In the genomic region with DNA sequence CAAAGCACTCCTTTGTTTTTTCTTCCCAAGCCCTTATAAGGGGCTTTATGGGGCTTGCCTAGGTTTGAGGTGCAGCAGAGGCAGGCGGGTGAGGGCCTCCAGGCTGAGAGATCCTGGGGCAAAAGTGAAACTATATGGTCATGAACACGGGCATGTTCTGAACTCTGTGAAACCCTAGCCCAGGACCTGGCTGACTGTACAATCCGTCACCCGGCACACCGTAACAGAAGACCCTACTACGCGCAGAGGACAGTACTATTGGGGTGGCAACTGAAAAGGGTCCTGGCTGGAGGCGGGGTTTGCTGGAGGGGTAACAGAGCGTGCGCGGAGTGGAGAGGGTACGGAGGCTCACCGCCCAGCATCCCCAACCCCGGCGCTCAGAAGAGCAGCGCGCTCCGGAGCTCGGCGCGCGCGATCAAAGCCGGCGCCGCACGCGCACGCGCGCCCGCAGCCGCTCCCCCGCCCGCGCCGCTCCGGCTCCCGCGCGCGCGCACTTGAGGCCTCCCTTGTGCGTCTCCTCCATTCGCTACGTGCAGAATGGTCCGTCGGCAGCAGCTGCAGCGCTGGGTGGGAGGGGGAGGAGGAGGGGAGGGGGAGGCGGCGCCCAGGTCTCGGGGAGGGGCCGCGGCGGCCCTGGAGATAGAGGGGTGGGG, we compare ENCODE assay signal across 8 cellular contexts. TPM values are rescaled to one million over a fixed set of nuclear protein-coding genes. Genes with fewer than 3 reads are reported as not detected.
DNase-seq lines count a peak whose midpoint lies in the region; ATAC-seq and TF ChIP-seq lines count a peak whose summit lies in the region.

No MANE protein-coding gene starts in this region.

- H3K27me3 ChIP-seq in IMR-90 (ENCODE audit: control insufficient read depth, insufficient read depth, low read length) (no peaks in the 10 kb centered on the region), fibroblast of lung (ENCODE audit: control insufficient read depth, insufficient read depth, low read length) (no peaks in the 10 kb centered on the region), neural progenitor cell (peaks cover 21% of the 10 kb centered on the region)

- peak; percentile 45 for ATAC-seq in GM21423 (IDR thresholded peaks at IDR 0.05; ENCODE audit: unreplicated experiment)
- peak; percentile 79 for ATAC-seq in IMR-90 (ENCODE audit: low read depth)

- H3K4me3 ChIP-seq in IMR-90 (ENCODE audit: insufficient read depth, low read depth, low read length) (peak overlapping the region; percentile 35; the same call in 1 of the 2 replicates), fibroblast of lung (replicated peaks in 1 of 4; ENCODE audit: control extremely low read depth in 1 of 4, insufficient read depth in 1 of 4, low read depth in 3 of 4, low read length in 4 of 4) (peak overlapping the region; percentile 28 to 57 (median 44)), neural progenitor cell (peak overlapping the region; percentile 31)

- H3K9ac ChIP-seq in IMR-90 (ENCODE audit: low read depth, low read length) (peak overlapping the region; percentile 93), fibroblast of lung (ENCODE audit: insufficient read depth, low read length) (peak overlapping the region; percentile 68), neural progenitor cell (no peak overlapping the region)

- peak overlapping the region; percentile 99 for H2BK20ac ChIP-seq in IMR-90 (ENCODE audit: low read depth, low read length)

- H3K18ac ChIP-seq in IMR-90 (ENCODE audit: low read depth, low read length) = peak overlapping the region; percentile 95

- peaks cover 28% of the 10 kb centered on the region for H3K4me1 Mint-ChIP-seq in CD14-positive monocyte
- peaks cover 57% of the 10 kb centered on the region for H3K4me1 Mint-ChIP-seq in neural progenitor cell

- peak overlapping the region; percentile 95 for H3K4me2 ChIP-seq in IMR-90 (ENCODE audit: low read depth, low read length)
- peak overlapping the region; percentile 75 for H3K4me2 ChIP-seq in fibroblast of lung (ENCODE audit: extremely low read depth, insufficient read depth, low read length)
- peak overlapping the region; percentile 72 for H3K4me2 ChIP-seq in neural progenitor cell

- peak overlapping the region; percentile 100 for H2AK9ac ChIP-seq in IMR-90 (replicated peaks; ENCODE audit: low read depth, low read length, poor library complexity)

- H3K27ac Mint-ChIP-seq in CD14-positive monocyte = peak overlapping the region; percentile 79 to 98 (median 89)
- H3K27ac Mint-ChIP-seq in neural progenitor cell = peak overlapping the region; percentile 97

- H4K20me1 ChIP-seq in IMR-90 (ENCODE audit: insufficient read depth, low read length) = no peaks in the 10 kb centered on the region
- no peaks in the 10 kb centered on the region for H4K20me1 ChIP-seq in fibroblast of lung (ENCODE audit: control insufficient read depth, extremely low read depth, insufficient read depth, low read length)
- no peaks in the 10 kb centered on the region for H4K20me1 ChIP-seq in neural progenitor cell (ENCODE audit: low read depth)

- in situ Hi-C loops in IMR-90 (cut with MboI; ENCODE audit: low sequenced_read_pairs) = loop anchor here (5.0 to 10.0 kb wide), 2 partner anchors 301 to 468 kb away; a partner anchor contains a TSS

- peaks cover 0 to 15% of the 10 kb centered on the region in 2 experiments; a peak in 3 of 4 replicates for H3K79me1 ChIP-seq in IMR-90 (ENCODE audit: low read depth in 1 of 2, low read length in 2 of 2)

- peak overlapping the region; percentile 100; the same call in 2 of the 3 replicates for H2BK15ac ChIP-seq in IMR-90 (ENCODE audit: low read depth, low read length)

- no peaks in the 10 kb centered on the region for H3K79me2 ChIP-seq in fibroblast of lung (ENCODE audit: control insufficient read depth, insufficient read depth, low read length)
- no peaks in the 10 kb centered on the region for H3K79me2 ChIP-seq in neural progenitor cell (ENCODE audit: low read depth)

- H3K36me3 Mint-ChIP-seq in CD14-positive monocyte (peaks cover 0 to 11% of the 10 kb centered on the region in 2 donors), neural progenitor cell (peaks cover 2% of the 10 kb centered on the region)

- dilution Hi-C loops in IMR-90 (cut with HindIII; ENCODE audit: low sequenced_read_pairs, unreplicated experiment) = no loop called here

- H3K14ac ChIP-seq in IMR-90 (replicated peaks; ENCODE audit: low read depth, low read length) = peak overlapping the region; percentile 99

- intact Hi-C loops in CD14-positive monocyte (cut with micrococcal nuclease) = loop anchor here (2.0 to 5.0 kb wide), 3 partner anchors 14 to 61 kb away; no protein-coding TSS in a partner anchor
- intact Hi-C loops in IMR-90 (cut with micrococcal nuclease) = loop anchor here (5.0 kb wide), 2 partner anchors 81 to 141 kb away; no protein-coding TSS in a partner anchor

- H3K27me3 Mint-ChIP-seq in CD14-positive monocyte (ENCODE audit: low read depth in 3 of 3) (peaks cover 45 to 74% (median 64%) of the 10 kb centered on the region in 3 donors), neural progenitor cell (ENCODE audit: insufficient read depth, low read depth) (peaks cover 3% of the 10 kb centered on the region)

- H3K9me3 Mint-ChIP-seq in CD14-positive monocyte (peaks cover 0 to 7% (median 0%) of the 10 kb centered on the region in 7 donors), neural progenitor cell (no peaks in the 10 kb centered on the region)

- DNase-seq in CD14-positive monocyte (ENCODE audit: low spot score) = peak; percentile 78
- DNase-seq in IMR-90 = peak; percentile 88
- peak; percentile 62 for DNase-seq in activated T-cell treated with anti-CD3 and anti-CD28 coated beads for 1 hour (ENCODE audit: low read depth)
- DNase-seq in fibroblast of lung (ENCODE audit: low read depth in 2 of 2) = peak; percentile 75 to 82
- DNase-seq in neural progenitor cell (ENCODE audit: low spot score) = peak; percentile 97
- DNase-seq in superior temporal gyrus (ENCODE audit: extremely low spot score) = peak; percentile 73
- no peak for DNase-seq in NCI-H1105 treated with DMSO at 0.1 percent for 48 hours (lab: John Stamatoyannopoulos, UW)

- peaks cover 54% of the 10 kb centered on the region for H3F3A ChIP-seq in neural progenitor cell (ENCODE audit: low read depth)

- peaks cover 16% of the 10 kb centered on the region for H3K9me1 ChIP-seq in IMR-90 (ENCODE audit: insufficient read depth, low read length)

- H3K23ac ChIP-seq in IMR-90 (ENCODE audit: low read depth, low read length) = peak overlapping the region; percentile 98

- H2AFZ ChIP-seq in IMR-90 (replicated peaks; ENCODE audit: low read length, poor library complexity) = peak overlapping the region; percentile 95
- peak overlapping the region; percentile 21 for H2AFZ ChIP-seq in fibroblast of lung (ENCODE audit: low read length)
- no peak overlapping the region for H2AFZ ChIP-seq in neural progenitor cell (replicated peaks)

- POLR2A ChIA-PET in IMR-90 (lab: Charles Lee; ENCODE audit: unreplicated experiment) = interaction anchor here (0.6 kb wide), 1 partner anchor 173 kb away, joined by 7 read pairs; no protein-coding TSS in a partner anchor

- no peak for TF ChIP-seq POLR2A in IMR-90 (IDR thresholded peaks at IDR 0.05; ENCODE audit: low read depth, low read length)

- peak overlapping the region; percentile 99 for H2BK120ac ChIP-seq in IMR-90 (ENCODE audit: low read depth, low read length)

- no peak for TF ChIP-seq CTCF in CD14-positive monocyte (IDR thresholded peaks at IDR 0.05)
- no peak for TF ChIP-seq CTCF in IMR-90 (conservative IDR thresholded peaks at IDR 0.05; ENCODE audit: low read depth, low read length)
- no peak for TF ChIP-seq CTCF in fibroblast of lung (conservative IDR thresholded peaks at IDR 0.05 in 1 of 2, IDR thresholded peaks at IDR 0.05 in 1 of 2; ENCODE audit: low read depth in 1 of 2, low read length in 2 of 2)
- no peak for TF ChIP-seq CTCF in neural progenitor cell (IDR thresholded peaks at IDR 0.05)

- peak overlapping the region; percentile 90 to 96 for H3K4me3 Mint-ChIP-seq in CD14-positive monocyte
- peak overlapping the region; percentile 80 for H3K4me3 Mint-ChIP-seq in neural progenitor cell

- H2AK5ac ChIP-seq in IMR-90 (ENCODE audit: low read depth, low read length) = peak overlapping the region; percentile 100

- H3K27ac ChIP-seq in IMR-90 (ENCODE audit: insufficient read depth, low read length) (peak overlapping the region; percentile 96), fibroblast of lung (ENCODE audit: insufficient read depth, low read length) (peak overlapping the region; percentile 94), neural progenitor cell (no peak overlapping the region)

- peaks cover 34% of the 10 kb centered on the region for H3K4me1 ChIP-seq in IMR-90 (ENCODE audit: control insufficient read depth, insufficient read depth, low read length)
- peaks cover 44% of the 10 kb centered on the region for H3K4me1 ChIP-seq in fibroblast of lung (ENCODE audit: control insufficient read depth, extremely low read depth, insufficient read depth, low read length)
- peaks cover 50% of the 10 kb centered on the region for H3K4me1 ChIP-seq in neural progenitor cell

- no peaks in the 10 kb centered on the region for H3K36me3 ChIP-seq in IMR-90 (ENCODE audit: control insufficient read depth, insufficient read depth, low read length)
- no peaks in the 10 kb centered on the region for H3K36me3 ChIP-seq in fibroblast of lung (ENCODE audit: control insufficient read depth, insufficient read depth, low read length)
- no peaks in the 10 kb centered on the region for H3K36me3 ChIP-seq in neural progenitor cell

- no peak; the same call in 1 of the 2 replicates for TF ChIP-seq RAD21 in IMR-90 (IDR thresholded peaks at IDR 0.05; ENCODE audit: low read length)

- CTCF ChIA-PET in IMR-90 (lab: Yijun Ruan, JAX) = interaction anchor here (4.6 kb wide), 1 partner anchor 304 kb away, joined by 22 read pairs; a partner anchor contains a TSS

- no TSS peak for BruUV-seq in IMR-90 (replicated peaks; lab: Mats Ljungman, UMichigan)

- peak overlapping the region; percentile 99 to 100 for H4K8ac ChIP-seq in IMR-90 (ENCODE audit: low read depth in 2 of 2, low read length in 2 of 2)

- peak overlapping the region; percentile 97 for H3K4ac ChIP-seq in IMR-90 (ENCODE audit: low read depth, low read length)

- H2BK5ac ChIP-seq in IMR-90 (ENCODE audit: low read depth, low read length, poor library complexity, severe bottlenecking) = peak overlapping the region; percentile 98

- peak overlapping the region; percentile 91 for H3K56ac ChIP-seq in IMR-90 (ENCODE audit: extremely low read depth, insufficient read depth, low read length)

- peak overlapping the region; percentile 99 for H4K5ac ChIP-seq in IMR-90 (ENCODE audit: low read depth, low read length)

- H4K91ac ChIP-seq in IMR-90 (ENCODE audit: insufficient read depth, low read depth, low read length) = peak overlapping the region; percentile 100

- 0% methylated on average over 4 of the region's 55 CpGs; no CpG with 5 or more reads in 1 of the 2 experiments for WGBS in IMR-90 (ENCODE audit: extremely low coverage in 2 of 2, insufficient read length in 1 of 2), 2 experiments

- no peaks in the 10 kb centered on the region for H3K9me3 ChIP-seq in IMR-90 (ENCODE audit: control insufficient read depth, insufficient read depth, low read length)
- H3K9me3 ChIP-seq in fibroblast of lung (ENCODE audit: control insufficient read depth, insufficient read depth, low read depth, low read length) = no peaks in the 10 kb centered on the region
- no peaks in the 10 kb centered on the region for H3K9me3 ChIP-seq in neural progenitor cell (ENCODE audit: low read depth)

RNA-seq across cellular contexts. Expression of a gene that starts 54.2 kb away (rescaled TPM):
- polyA plus RNA-seq in CD14-positive monocyte (10 to 100 TPM; 78.2 to 91.5 TPM), IMR-90 (2012; rRNA removed) (87.9 and 102 TPM in 2 replicates), fibroblast of lung (36.2 and 51.9 TPM in 2 replicates)
- total RNA-seq in IMR-90 (2012; rRNA removed) (43.7 and 52.8 TPM in 2 replicates), fibroblast of lung (53.7 and 60.6 TPM in 2 replicates), neural progenitor cell (ENCODE audit: low replicate concordance) (40.4 and 53.5 TPM in 2 replicates)
- polyA plus RNA-seq in IMR-90 (2012; cell fraction: cytosol; rRNA removed) = 107 and 112 TPM in 2 replicates
- polyA plus RNA-seq in IMR-90 (2012; cell fraction: nucleus; rRNA removed; ENCODE audit: low replicate concordance) = 25.7 and 42.9 TPM in 2 replicates
- polyA plus RNA-seq in fibroblast of lung (2012) = 64.9 and 96.3 TPM in 2 replicates
- polyA minus RNA-seq in fibroblast of lung (ENCODE audit: low replicate concordance) = 13.2 and 13.9 TPM in 2 replicates

RNA-seq across cellular contexts. Expression of a gene that starts 54.3 kb away (rescaled TPM):
- polyA plus RNA-seq in CD14-positive monocyte (1 to 10 TPM; 1.3 to 1.9 TPM), IMR-90 (2012; rRNA removed) (42.6 and 45.6 TPM in 2 replicates), fibroblast of lung (32.2 and 47.6 TPM in 2 replicates)
- total RNA-seq in IMR-90 (2012; rRNA removed) (12.2 and 12.8 TPM in 2 replicates), fibroblast of lung (22.9 and 42.1 TPM in 2 replicates), neural progenitor cell (ENCODE audit: low replicate concordance) (25.4 and 30.8 TPM in 2 replicates)
- polyA plus RNA-seq in IMR-90 (2012; cell fraction: cytosol; rRNA removed) = 18.6 and 55.2 TPM in 2 replicates
- polyA plus RNA-seq in IMR-90 (2012; cell fraction: nucleus; rRNA removed; ENCODE audit: low replicate concordance) = 129 TPM in 2 replicates
- polyA plus RNA-seq in fibroblast of lung (2012) = 22.8 and 29.5 TPM in 2 replicates
- 126 and 162 TPM in 2 replicates for polyA minus RNA-seq in fibroblast of lung (ENCODE audit: low replicate concordance)
